In the genomic region with DNA sequence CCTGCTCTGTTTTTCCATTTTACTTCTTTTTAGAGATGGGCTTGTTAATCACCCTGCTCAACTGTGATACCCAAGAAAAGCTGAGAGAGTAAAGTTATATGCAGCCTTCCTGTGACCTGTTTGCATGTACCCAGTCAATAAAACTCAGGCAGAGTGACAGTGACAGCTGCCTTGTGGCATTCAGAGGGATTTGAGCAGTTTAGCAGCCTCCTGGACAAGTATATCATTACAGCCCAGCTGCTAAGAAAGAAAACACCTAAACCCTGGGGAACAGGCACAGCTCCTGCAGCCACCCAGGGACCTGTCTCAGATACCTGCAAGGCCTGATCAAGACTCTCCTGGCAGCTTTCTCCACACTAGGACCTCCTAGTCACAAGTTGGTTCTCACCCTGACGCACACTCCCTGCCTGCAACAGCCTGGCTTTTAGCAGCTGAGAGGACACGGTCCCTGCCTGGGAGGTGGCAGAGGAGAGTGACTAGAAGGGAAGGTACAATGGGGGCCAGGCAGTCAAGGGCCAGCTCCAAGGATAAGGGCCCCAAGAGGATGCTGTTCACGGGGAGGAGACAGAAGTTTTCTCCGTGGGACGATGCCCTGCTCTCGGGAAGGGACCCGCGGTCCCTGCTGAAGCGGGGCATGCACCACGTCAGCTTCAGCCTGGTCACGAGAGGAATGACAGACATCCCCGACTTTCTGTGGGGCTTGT, we compare ENCODE assay signal across 27 cellular contexts. TPM values are rescaled to one million over a fixed set of nuclear protein-coding genes. Genes with fewer than 3 reads are reported as not detected.
"Had no signal": no experiment of that assay in that cellular context is flagged by ENCODE, and none has a peak within 500 bp of the region (broad histone marks: within the 10 kb centered on the region; RNA-seq: fewer than 3 reads in every experiment).

A gene (plus strand): TSS at position 444 of the 704 bp plus-strand sequence. CDS start 50 bp downstream, at position 494.

- H3K4me1 Mint-ChIP-seq: activated naive CD4-positive, alpha-beta T cell treated with anti-CD3 and anti-CD28 coated beads, Interleukin-2, amount 50 U/mL, for 24 hours; T-cell had no signal

- DNase-seq: activated CD4-positive, alpha-beta T cell treated with anti-CD3 and anti-CD28 coated beads for 1 hour; activated CD4-positive, alpha-beta T cell treated with anti-CD3 and anti-CD28 coated beads, Interleukin-2, amount 50 U/mL, for 1 hour; activated CD8-positive, alpha-beta T cell treated with anti-CD3 and anti-CD28 coated beads, Interleukin-2, amount 10 ng/mL, durations not matched to agents 7 days and 5 days; activated gamma-delta T cell treated with Interleukin-2 at 50 U/mL for 16 hours; aorta; central memory CD4-positive, alpha-beta T cell; effector memory CD8-positive, alpha-beta T cell; head of caudate nucleus; hypothalamus; left ventricle myocardium superior; stimulated activated CD4-positive, alpha-beta T cell treated with anti-CD3 and anti-CD28 coated beads, Interleukin-12 subunit alpha, Interleukin-12 subunit beta, amount 100 ng/mL, for 4 hours; stimulated activated CD4-positive, alpha-beta T cell treated with anti-CD3 and anti-CD28 coated beads, Interleukin-4, amount 100 ng/mL, for 4 hours; stimulated activated naive CD8-positive, alpha-beta T cell treated with anti-CD3 and anti-CD28 coated beads, Interleukin-15, Interleukin-2, amounts not matched to agents 100 U/mL and 50 U/mL, for 24 hours; T-cell had no signal

- H3K27me3 Mint-ChIP-seq: brain; effector memory CD8-positive, alpha-beta T cell had no signal

- H3K9me3 ChIP-seq: upper lobe of left lung had no signal

- H3K27ac Mint-ChIP-seq: activated CD8-positive, alpha-beta T cell treated with anti-CD3 and anti-CD28 coated beads, Interleukin-2, amount 10 ng/mL, durations not matched to agents 7 days and 5 days; activated naive CD4-positive, alpha-beta T cell treated with anti-CD3 and anti-CD28 coated beads, Interleukin-2, amount 50 U/mL, for 24 hours; activated T-helper 1 cell treated with anti-CD3 and anti-CD28 coated beads, Interleukin-12 subunit alpha, Interleukin-12 subunit beta, Interleukin-2, Interleukin-4 antibody, amounts not matched to agents 30 ng/mL and 10 ng/mL and 1 ng/mL, durations not matched to agents 14 hours and 24 hours and 36 hours; effector memory CD8-positive, alpha-beta T cell; progenitor cell of endocrine pancreas; T-cell; T-helper 2 cell treated with Interferon-gamma antibody and Interleukin-4, amounts not matched to agents 5 μg/mL and 100 μg/mL, for 36 hours had no signal

- H3K27me3 ChIP-seq: upper lobe of left lung had no signal

- H3K4me3 ChIP-seq: upper lobe of left lung had no signal

- FAIRE-seq: endothelial cell of umbilical vein, frontal cortex had no signal

- H3K27ac ChIP-seq: upper lobe of left lung, VCaP had no signal

- H3K36me3 ChIP-seq: upper lobe of left lung had no signal

- H3K9me3 Mint-ChIP-seq: activated naive CD4-positive, alpha-beta T cell treated with anti-CD3 and anti-CD28 coated beads, Interleukin-2, amount 50 U/mL, for 24 hours; activated T-helper 1 cell treated with anti-CD3 and anti-CD28 coated beads, Interleukin-12 subunit alpha, Interleukin-12 subunit beta, Interleukin-2, Interleukin-4 antibody, amounts not matched to agents 30 ng/mL and 10 ng/mL and 1 ng/mL, durations not matched to agents 14 hours and 24 hours and 36 hours; effector memory CD8-positive, alpha-beta T cell had no signal

- H3K4me3 Mint-ChIP-seq: activated CD8-positive, alpha-beta T cell treated with anti-CD3 and anti-CD28 coated beads, Interleukin-2, amount 10 ng/mL, durations not matched to agents 7 days and 5 days; activated naive CD4-positive, alpha-beta T cell treated with anti-CD3 and anti-CD28 coated beads, Interleukin-2, amount 50 U/mL, for 24 hours; activated T-helper 1 cell treated with anti-CD3 and anti-CD28 coated beads, Interleukin-12 subunit alpha, Interleukin-12 subunit beta, Interleukin-2, Interleukin-4 antibody, amounts not matched to agents 30 ng/mL and 10 ng/mL and 1 ng/mL, durations not matched to agents 14 hours and 24 hours and 36 hours; effector memory CD8-positive, alpha-beta T cell; T-cell; T-helper 2 cell treated with Interferon-gamma antibody and Interleukin-4, amounts not matched to agents 5 μg/mL and 100 μg/mL, for 36 hours had no signal

- H3K36me3 Mint-ChIP-seq: activated naive CD4-positive, alpha-beta T cell treated with anti-CD3 and anti-CD28 coated beads, Interleukin-2, amount 50 U/mL, for 24 hours; brain; T-cell had no signal

RNA-seq across cellular contexts. Expression of the gene that starts here (rescaled TPM):
- total RNA-seq: activated CD8-positive, alpha-beta T cell treated with anti-CD3 and anti-CD28 coated beads, Interleukin-2, amount 10 ng/mL, durations not matched to agents 7 days and 5 days; activated T-helper 1 cell treated with anti-CD3 and anti-CD28 coated beads, Interleukin-12 subunit alpha, Interleukin-12 subunit beta, Interleukin-2, Interleukin-4 antibody, amounts not matched to agents 30 ng/mL and 10 ng/mL and 1 ng/mL, durations not matched to agents 14 hours and 24 hours and 36 hours; aorta; dermis microvascular lymphatic vessel endothelial cell; endothelial cell of umbilical vein; esophagus mucosa; frontal cortex; left ventricle myocardium superior; osteocyte; progenitor cell of endocrine pancreas; subcutaneous adipose tissue; T-cell; upper lobe of left lung had no signal
